In genomic region chr7:112070674-112071256, GRCh38 we compare ENCODE assay signal across 31 cellular contexts.
"Had no signal": no experiment of that assay in that cellular context is flagged by ENCODE, and none has a peak within 500 bp of the region (broad histone marks: within the 10 kb centered on the region; RNA-seq: fewer than 3 reads in every experiment).

No MANE protein-coding gene starts in this region.

- H3K9ac ChIP-seq: KMS-11 had no signal

- DNase-seq: activated B cell treated with CpG ODN at 0.5 μM for 24 hours; activated CD4-positive, alpha-beta memory T cell treated with anti-CD3 and anti-CD28 coated beads, Interleukin-2, amount 10 ng/mL, durations not matched to agents 7 days and 5 days; activated CD4-positive, alpha-beta T cell treated with anti-CD3 and anti-CD28 coated beads for 4 hours; activated CD4-positive, CD25-positive, alpha-beta regulatory T cell treated with anti-CD3 and anti-CD28 coated beads, Interleukin-2, amount 50 U/mL, for 72 hours; activated CD8-positive, alpha-beta memory T cell treated with anti-CD3 and anti-CD28 coated beads for 24 hours; activated CD8-positive, alpha-beta memory T cell treated with anti-CD3 and anti-CD28 coated beads, Interleukin-2, amount 10 ng/mL, durations not matched to agents 7 days and 5 days; activated CD8-positive, alpha-beta memory T cell treated with anti-CD3 and anti-CD28 coated beads, Interleukin-2, amount 50 U/mL, for 48 hours; activated effector memory CD4-positive, alpha-beta T cell treated with Interleukin-2 at 50 U/mL for 16 hours; activated naive CD4-positive, alpha-beta T cell treated with anti-CD3 and anti-CD28 coated beads, Interleukin-2, amount 10 ng/mL, durations not matched to agents 7 days and 5 days; activated naive CD8-positive, alpha-beta T cell treated with anti-CD3 and anti-CD28 coated beads, Interleukin-2, amount 50 U/mL, for 24 hours; activated T-cell treated with anti-CD3 and anti-CD28 coated beads, Interleukin-2, amount 50 U/mL, for 48 hours; anterior cingulate cortex; brain microvascular endothelial cell; central memory CD4-positive, alpha-beta T cell; MM.1S; MV-4-11; NCI-H1092; NCI-H1436 treated with DMSO at 0.1 percent for 48 hours; NCI-H187 treated with DMSO at 0.1 percent for 48 hours; NCI-H2081 treated with DMSO at 0.1 percent for 48 hours; NCI-H345; NCI-H524 treated with DMSO at 0.1 percent for 48 hours; NCI-H748 treated with DMSO at 0.1 percent for 48 hours; PC-9; Right ventricle myocardium superior; T-helper 1 cell; T-helper 2 cell; T-helper 9 cell had no signal

- H3K27ac ChIP-seq: brain microvascular endothelial cell, KMS-11, PC-9, RWPE1, VCaP had no signal

- H3K27me3 ChIP-seq: brain microvascular endothelial cell had no signal

- H3K4me2 ChIP-seq: KMS-11, PC-9 had no signal

- H3K4me3 ChIP-seq: PC-9 had no signal

- H3K36me3 ChIP-seq: brain microvascular endothelial cell had no signal

- ATAC-seq: activated CD8-positive, alpha-beta memory T cell treated with anti-CD3 and anti-CD28 coated beads, Interleukin-2, amount 10 ng/mL, durations not matched to agents 7 days and 5 days; activated naive CD8-positive, alpha-beta T cell treated with anti-CD3 and anti-CD28 coated beads, Interleukin-2, amount 50 U/mL, for 24 hours had no signal

- H2AFZ ChIP-seq: PC-9 had no signal
